Comparison of ENCODE assay signal across 10 cellular contexts in the genomic region with DNA sequence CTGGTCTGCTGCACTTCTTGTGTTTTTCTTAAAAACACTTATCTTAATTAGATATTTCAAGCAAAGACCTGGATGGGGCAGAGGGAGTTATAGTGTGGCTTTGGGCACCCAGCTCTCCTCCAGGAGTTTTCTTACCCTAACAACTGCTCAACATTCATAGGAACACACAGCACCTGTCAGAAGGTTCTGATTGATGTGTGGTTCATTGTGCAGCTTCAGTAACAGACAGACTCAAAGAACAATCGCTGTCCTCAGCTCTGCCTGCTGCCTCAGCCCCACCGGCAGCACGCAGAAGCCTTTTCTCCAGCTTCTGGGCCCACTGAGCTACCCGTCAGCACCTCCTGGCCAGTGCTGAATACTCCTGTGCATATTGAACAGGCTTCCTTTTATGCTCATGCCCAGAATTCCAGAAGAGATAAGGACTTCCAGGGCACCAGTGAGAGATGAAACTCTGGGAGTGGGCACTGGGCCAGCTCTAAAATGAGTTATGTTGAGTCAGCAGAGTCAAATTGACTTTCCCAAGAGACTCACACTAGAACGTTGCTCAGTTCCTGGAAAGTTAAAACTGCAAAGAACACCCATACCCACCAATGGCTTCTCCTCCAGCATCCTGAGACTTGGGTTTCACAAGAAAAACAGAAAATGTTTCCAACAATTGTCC.
A peak's percentile ranks its signal among the peaks of the same experiment; 100 is the strongest.
DNase-seq lines count a peak whose midpoint lies in the region; ATAC-seq and TF ChIP-seq lines count a peak whose summit lies in the region.
"Had no signal": no experiment of that assay in that cellular context is flagged by ENCODE, and none has a peak within 500 bp of the region (broad histone marks: within the 10 kb centered on the region; RNA-seq: fewer than 3 reads in every experiment).

No MANE protein-coding gene starts in this region.

- no peak overlapping the region for H3K4me3 ChIP-seq in astrocyte of the spinal cord (ENCODE audit: low read depth, low read length)

- H3K36me3 Mint-ChIP-seq in activated T-helper 17 cell treated with anti-CD3 and anti-CD28 coated beads, Interleukin-2, amount 50 U/mL, for 72 hours (ENCODE audit: low read depth) = no peaks in the 10 kb centered on the region
- H3K36me3 Mint-ChIP-seq: stimulated activated memory B cell treated with anti-CD40 and anti-IgM and Interleukin-4, amounts not matched to agents 10 μg/mL and 1 μg/mL and 100 μg/mL, for 72 hours had no signal

- H3K27ac Mint-ChIP-seq in activated T-helper 17 cell treated with anti-CD3 and anti-CD28 coated beads, Interleukin-2, amount 50 U/mL, for 72 hours = no peak overlapping the region
- H3K27ac Mint-ChIP-seq: stimulated activated memory B cell treated with anti-CD40 and anti-IgM and Interleukin-4, amounts not matched to agents 10 μg/mL and 1 μg/mL and 100 μg/mL, for 72 hours had no signal

- no peak overlapping the region for H3K4me3 Mint-ChIP-seq in activated T-helper 17 cell treated with anti-CD3 and anti-CD28 coated beads, Interleukin-2, amount 50 U/mL, for 72 hours
- H3K4me3 Mint-ChIP-seq: stimulated activated memory B cell treated with anti-CD40 and anti-IgM and Interleukin-4, amounts not matched to agents 10 μg/mL and 1 μg/mL and 100 μg/mL, for 72 hours had no signal

- in situ Hi-C loops in astrocyte of the spinal cord (cut with HindIII; ENCODE audit: low sequenced_read_pairs) = no loop called here

- H3K4me1 Mint-ChIP-seq in activated T-helper 17 cell treated with anti-CD3 and anti-CD28 coated beads, Interleukin-2, amount 50 U/mL, for 72 hours = no peaks in the 10 kb centered on the region
- H3K4me1 Mint-ChIP-seq: stimulated activated memory B cell treated with anti-CD40 and anti-IgM and Interleukin-4, amounts not matched to agents 10 μg/mL and 1 μg/mL and 100 μg/mL, for 72 hours had no signal

- peaks cover 15% of the 10 kb centered on the region for H3K27me3 Mint-ChIP-seq in activated T-helper 17 cell treated with anti-CD3 and anti-CD28 coated beads, Interleukin-2, amount 50 U/mL, for 72 hours
- H3K27me3 Mint-ChIP-seq: stimulated activated memory B cell treated with anti-CD40 and anti-IgM and Interleukin-4, amounts not matched to agents 10 μg/mL and 1 μg/mL and 100 μg/mL, for 72 hours had no signal

- H3K9me3 Mint-ChIP-seq in activated T-helper 17 cell treated with anti-CD3 and anti-CD28 coated beads, Interleukin-2, amount 50 U/mL, for 72 hours = no peaks in the 10 kb centered on the region
- H3K9me3 Mint-ChIP-seq: stimulated activated memory B cell treated with anti-CD40 and anti-IgM and Interleukin-4, amounts not matched to agents 10 μg/mL and 1 μg/mL and 100 μg/mL, for 72 hours had no signal

- TF ChIP-seq CTCF in astrocyte of the spinal cord (IDR thresholded peaks at IDR 0.05; ENCODE audit: low read depth, low read length) = no peak

- peak; percentile 61 for DNase-seq in HCEC 1CT
- DNase-seq in astrocyte of the spinal cord (ENCODE audit: low read depth, low spot score) = peak; percentile 73
- DNase-seq in hepatic stellate cell (ENCODE audit: low spot score) = peak; percentile 68
- DNase-seq in smooth muscle cell of the brain vasculature (ENCODE audit: low read depth, low spot score) = peak; percentile 31
- DNase-seq in DMS 273 (lab: John Stamatoyannopoulos, UW; ENCODE audit: unreplicated experiment) = no peak
- no peak for DNase-seq in NCI-H2171 (lab: John Stamatoyannopoulos, UW)
- DNase-seq: caudate nucleus had no signal

- no peak for ATAC-seq in HG03025 (IDR thresholded peaks at IDR 0.05; ENCODE audit: low FRiP score, unreplicated experiment)
- no peak for ATAC-seq in activated T-helper 17 cell treated with anti-CD3 and anti-CD28 coated beads, Interleukin-2, amount 50 U/mL, for 72 hours (replicated peaks)
- ATAC-seq: stimulated activated memory B cell treated with anti-CD40 and anti-IgM and Interleukin-4, amounts not matched to agents 10 μg/mL and 1 μg/mL and 100 μg/mL, for 72 hours had no signal

Comparison
In these comparisons a context has a peak if more than half of its experiments do, and no peak if none do; other contexts are left out.
1. DNase-seq: peak in HCEC 1CT (single experiment), astrocyte of the spinal cord (single experiment), hepatic stellate cell (single experiment) and smooth muscle cell of the brain vasculature (single experiment); none in DMS 273 (single experiment) and NCI-H2171 (single experiment).